In the genomic region with DNA sequence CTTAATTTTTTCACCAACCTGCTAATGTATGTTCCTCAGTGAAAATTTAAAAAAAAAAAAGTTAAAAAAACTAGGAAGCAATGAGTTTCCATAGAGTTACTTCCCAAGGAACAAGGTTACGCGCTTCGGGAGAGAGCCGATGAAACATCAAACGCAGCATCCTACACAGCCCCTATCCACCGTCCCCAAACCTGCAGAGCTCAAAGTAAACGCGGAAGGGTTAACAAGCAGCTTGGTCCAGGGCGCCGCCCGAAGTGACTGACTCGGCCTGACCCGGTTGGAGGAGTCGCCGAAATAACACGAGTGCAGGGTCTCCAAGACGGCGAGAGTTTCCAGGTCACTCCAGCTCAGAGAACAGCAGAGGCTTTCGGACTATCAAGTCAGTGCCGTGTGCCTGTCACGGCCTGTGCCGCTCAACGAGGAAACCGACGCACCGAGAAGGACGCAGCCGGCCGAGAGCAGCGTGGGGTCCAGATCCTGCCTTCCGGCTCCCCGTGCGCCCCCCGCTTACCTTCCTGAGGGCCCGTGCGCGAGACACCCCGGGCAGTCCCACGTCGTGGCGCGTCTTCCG, we compare ENCODE assay signal across 8 cellular contexts. TPM values are rescaled to one million over a fixed set of nuclear protein-coding genes. Genes with fewer than 3 reads are reported as not detected.
A peak's percentile ranks its signal among the peaks of the same experiment; 100 is the strongest.
DNase-seq lines count a peak whose midpoint lies in the region; ATAC-seq and TF ChIP-seq lines count a peak whose summit lies in the region.

No MANE protein-coding gene starts in this region.

- peaks cover 2% of the 10 kb centered on the region for H3K36me3 ChIP-seq in CD8-positive, alpha-beta T cell (ENCODE audit: insufficient read depth, low read length)
- H3K36me3 ChIP-seq in mesenchymal stem cell (ENCODE audit: control insufficient read depth in 1 of 2, insufficient read depth in 2 of 2, low read depth in 1 of 2, low read length in 2 of 2), result peaks cover 3 to 16% of the 10 kb centered on the region in 2 experiments
- no peaks in the 10 kb centered on the region for H3K36me3 ChIP-seq in urinary bladder (ENCODE audit: insufficient read depth)

- H2BK12ac ChIP-seq in mesenchymal stem cell (ENCODE audit: low read length in 2 of 2), result peak overlapping the region in 1 of 2 experiments; percentile 29

- peak overlapping the region; percentile 29 to 98 for H3K14ac ChIP-seq in mesenchymal stem cell (ENCODE audit: low read length in 2 of 2)

- H3K18ac ChIP-seq in mesenchymal stem cell (ENCODE audit: low read depth in 1 of 2, low read length in 2 of 2), result peak overlapping the region; percentile 85 to 97

- POLR2A ChIA-PET in CD8-positive, alpha-beta T cell (lab: Charles Lee), result interaction anchor here (1.0 to 3.4 kb wide), 10 partner anchors 9 to 550 kb away, joined by 3 to 22 read pairs (median 5); a partner anchor contains a TSS

- intact Hi-C loops in CD8-positive, alpha-beta T cell (cut with DNase I, micrococcal nuclease), result loop anchor here (1.0 to 10.0 kb wide), 18 partner anchors 27 to 1248 kb away; a partner anchor contains a TSS

- peaks cover 18% of the 10 kb centered on the region for H3K36me3 Mint-ChIP-seq in CD8-positive, alpha-beta T cell

- peak; percentile 26 for ATAC-seq in CD8-positive, alpha-beta T cell
- ATAC-seq in GM19025 (IDR thresholded peaks at IDR 0.05; ENCODE audit: low read depth, unreplicated experiment), result peak; percentile 19
- ATAC-seq in HG03175 (IDR thresholded peaks at IDR 0.05; ENCODE audit: unreplicated experiment), result peak; percentile 27

- peaks cover 7% of the 10 kb centered on the region for H3K79me1 ChIP-seq in mesenchymal stem cell (replicated peaks; ENCODE audit: low read length, poor library complexity, severe bottlenecking)

- peak overlapping the region; percentile 74 for H3K27ac ChIP-seq in CD8-positive, alpha-beta T cell (ENCODE audit: low read depth, low read length)
- peak overlapping the region; percentile 75 for H3K27ac ChIP-seq in mesenchymal stem cell (ENCODE audit: low read length, poor library complexity, severe bottlenecking)
- peak overlapping the region; percentile 79 for H3K27ac ChIP-seq in urinary bladder (ENCODE audit: low read depth)

- no peaks in the 10 kb centered on the region for H3K27me3 ChIP-seq in CD8-positive, alpha-beta T cell (ENCODE audit: insufficient read depth, low read length)
- no peaks in the 10 kb centered on the region for H3K27me3 ChIP-seq in mesenchymal stem cell (ENCODE audit: control insufficient read depth in 1 of 2, insufficient read depth in 1 of 2, low read length in 2 of 2)

- H2BK15ac ChIP-seq in mesenchymal stem cell (ENCODE audit: low read depth, poor library complexity, severe bottlenecking), result peak overlapping the region; percentile 85

- in situ Hi-C loops in SK-MEL-5 (cut with HindIII; ENCODE audit: low pct_unique_long_range_greater_than_20kb, low sequenced_read_pairs), result no loop called here

- H3K9ac ChIP-seq in mesenchymal stem cell (ENCODE audit: low read length), result peak overlapping the region; percentile 97

- peaks cover 23% of the 10 kb centered on the region for H3K4me1 ChIP-seq in CD8-positive, alpha-beta T cell (ENCODE audit: insufficient read depth, low read length)
- H3K4me1 ChIP-seq in mesenchymal stem cell (ENCODE audit: control insufficient read depth, insufficient read depth, low read depth, low read length) (peaks cover 18% of the 10 kb centered on the region), urinary bladder (ENCODE audit: insufficient read depth) (no peaks in the 10 kb centered on the region)

- peak overlapping the region in 1 of 2 experiments; percentile 79 for H3K23ac ChIP-seq in mesenchymal stem cell (ENCODE audit: low read length in 2 of 2)

- H3K27ac Mint-ChIP-seq in CD8-positive, alpha-beta T cell, result peak overlapping the region; percentile 94

- WGBS in mesenchymal stem cell, result under 1% methylated on average over 43 of the region's 43 CpGs
- WGBS in urinary bladder, result under 1% methylated on average over 43 of the region's 43 CpGs

- CTCF ChIA-PET in CD8-positive, alpha-beta T cell (lab: Charles Lee), result interaction anchor here (1.0 to 1.5 kb wide), 2 partner anchors 11 to 27 kb away, joined by 5 to 6 read pairs; no protein-coding TSS in a partner anchor

- H3K4me1 Mint-ChIP-seq in CD8-positive, alpha-beta T cell (ENCODE audit: low read depth), result peaks cover 48% of the 10 kb centered on the region

- H3K4me2 ChIP-seq in mesenchymal stem cell (ENCODE audit: low read length, poor library complexity, severe bottlenecking), result peak overlapping the region; percentile 94

- no peak overlapping the region for H2BK120ac ChIP-seq in mesenchymal stem cell (ENCODE audit: low read depth, low read length)

- H2AFZ ChIP-seq in mesenchymal stem cell (ENCODE audit: low read depth, low read length), result peak overlapping the region; percentile 92

- DNase-seq in CD8-positive, alpha-beta T cell, result peak in 1 of 7 experiments; percentile 35
- DNase-seq in SK-MEL-5 (ENCODE audit: low read depth, low spot score) (peak; percentile 60), ecto neural progenitor cell (ENCODE audit: low spot score) (peak; percentile 80), mesenchymal stem cell (peak; percentile 78), H4 (ENCODE audit: low spot score) (no peak)

- no peaks in the 10 kb centered on the region for H3K27me3 Mint-ChIP-seq in CD8-positive, alpha-beta T cell (ENCODE audit: low read depth)

- peak overlapping the region; percentile 65 to 86 for H3K4ac ChIP-seq in mesenchymal stem cell (ENCODE audit: low read depth in 1 of 2, low read length in 2 of 2)

- H2BK5ac ChIP-seq in mesenchymal stem cell (ENCODE audit: low read depth, low read length, poor library complexity, severe bottlenecking), result peak overlapping the region; percentile 84

- no peak overlapping the region for H2AK5ac ChIP-seq in mesenchymal stem cell (ENCODE audit: low read length, severe bottlenecking)

- H4K91ac ChIP-seq in mesenchymal stem cell (ENCODE audit: low read length), result peak overlapping the region; percentile 77

- peak overlapping the region; percentile 96 for H4K8ac ChIP-seq in mesenchymal stem cell (ENCODE audit: low read length)

- H3K4me3 ChIP-seq in CD8-positive, alpha-beta T cell (ENCODE audit: low read depth, low read length), result peak overlapping the region; percentile 52
- H3K4me3 ChIP-seq in mesenchymal stem cell (ENCODE audit: insufficient read depth in 1 of 2, low read depth in 1 of 2, low read length in 2 of 2) (peak overlapping the region; percentile 87 to 91), urinary bladder (ENCODE audit: low read depth, low read length) (peak overlapping the region; percentile 89)

- H3K9me3 ChIP-seq in CD8-positive, alpha-beta T cell (ENCODE audit: low read length), result no peaks in the 10 kb centered on the region
- no peaks in the 10 kb centered on the region for H3K9me3 ChIP-seq in mesenchymal stem cell (ENCODE audit: control insufficient read depth, low read length)

- peak overlapping the region; percentile 78 for H3K4me3 Mint-ChIP-seq in CD8-positive, alpha-beta T cell

- TF ChIP-seq CTCF in CD8-positive, alpha-beta T cell (IDR thresholded peaks at IDR 0.05), result no peak

- H3K9me3 Mint-ChIP-seq in CD8-positive, alpha-beta T cell, result no peaks in the 10 kb centered on the region

RNA-seq across cellular contexts. Expression of a gene that starts 0.5 kb away (rescaled TPM):
- 10 to 100 TPM; 23.5 to 23.9 TPM for total RNA-seq in CD8-positive, alpha-beta T cell
- total RNA-seq in SK-MEL-5 (2014; rRNA removed; shearing (Covaris generic)), result 22.5 and 26.1 TPM in 2 replicates
- polyA plus RNA-seq in SK-MEL-5 (2015; cell fraction: cytosol; rRNA removed), result 27.5 and 36.9 TPM in 2 replicates
- 23.7 and 24.4 TPM in 2 replicates for polyA plus RNA-seq in SK-MEL-5 (2015; cell fraction: nucleus; rRNA removed)
- polyA plus RNA-seq in mesenchymal stem cell (2013, experiment 1 of 2), result 32.6 TPM
- 33.3 TPM for polyA plus RNA-seq in mesenchymal stem cell (2013, experiment 2 of 2)
- 11.3 TPM for total RNA-seq in urinary bladder
- 17.0 TPM for polyA plus RNA-seq in urinary bladder
- total RNA-seq in H4 (2014; rRNA removed; shearing (Covaris generic)), result 15.8 and 18.8 TPM in 2 replicates

RNA-seq across cellular contexts. Expression of a gene that starts 0.7 kb away (rescaled TPM):
- total RNA-seq in CD8-positive, alpha-beta T cell, result 1 to 10 TPM; 1.2 to 1.3 TPM
- total RNA-seq in SK-MEL-5 (2014; rRNA removed; shearing (Covaris generic)), result 2.2 and 3.2 TPM in 2 replicates
- 3.7 and 4.0 TPM in 2 replicates for polyA plus RNA-seq in SK-MEL-5 (2015; cell fraction: cytosol; rRNA removed)
- 1.4 and 3.8 TPM in 2 replicates for polyA plus RNA-seq in SK-MEL-5 (2015; cell fraction: nucleus; rRNA removed)
- polyA plus RNA-seq in mesenchymal stem cell (2013, experiment 1 of 2), result 3.6 TPM
- polyA plus RNA-seq in mesenchymal stem cell (2013, experiment 2 of 2), result 3.7 TPM
- 9.9 TPM for total RNA-seq in urinary bladder
- 3.1 TPM for polyA plus RNA-seq in urinary bladder
- total RNA-seq in H4 (2014; rRNA removed; shearing (Covaris generic)), result 1.6 and 3.3 TPM in 2 replicates
